8 cellular contexts compared by ENCODE assay signal in genomic region chr10:95756796-95757657, GRCh38. TPM values are rescaled to one million over a fixed set of nuclear protein-coding genes. Genes with fewer than 3 reads are reported as not detected.
A peak's percentile ranks its signal among the peaks of the same experiment; 100 is the strongest.
DNase-seq lines count a peak whose midpoint lies in the region; ATAC-seq, FAIRE-seq and TF ChIP-seq lines count a peak whose summit lies in the region.

No MANE protein-coding gene starts in this region.

- DNase-seq in H9: no peak
- DNase-seq in activated CD4-positive, alpha-beta memory T cell treated with anti-CD3 and anti-CD28 coated beads, Interleukin-2, amount 10 ng/mL, durations not matched to agents 7 days and 5 days: no peak
- peak; percentile 24 for DNase-seq in inferior parietal cortex (ENCODE audit: extremely low spot score)
- DNase-seq in pancreas: no peak
- DNase-seq in activated CD4-positive, CD25-positive, alpha-beta regulatory T cell treated with anti-CD3 and anti-CD28 coated beads, Interleukin-2, amount 50 U/mL, for 72 hours: no peak

- WGBS in H9 (ENCODE audit: extremely low coverage, insufficient read length, low lambda C conversion rate): no CpG with 5 or more reads among the region's 5 CpGs
- 41 to 48% methylated on average over 5 of the region's 5 CpGs for WGBS in pancreas, 2 donors

- H3K23me2 ChIP-seq in H9 (ENCODE audit: insufficient read length, low read depth, low read length, poor library complexity, severe bottlenecking): no peaks in the 10 kb centered on the region

- POLR2A ChIA-PET in activated CD4-positive, alpha-beta memory T cell treated with anti-CD3 and anti-CD28 coated beads, Interleukin-2, amount 10 ng/mL, durations not matched to agents 7 days and 5 days (lab: Charles Lee): interaction anchor here (0.7 to 7.9 kb wide), 6 partner anchors 26 to 373 kb away, joined by 3 to 80 read pairs (median 12); partner anchors contain the start of gene ZNF518A

- H3K14ac ChIP-seq in H9 (ENCODE audit: insufficient read depth, low read length): no peak overlapping the region

- H3K4me1 Mint-ChIP-seq in H9: peaks cover 21 to 22% of the 10 kb centered on the region in 2 experiments
- peaks cover 53% of the 10 kb centered on the region for H3K4me1 Mint-ChIP-seq in activated CD4-positive, alpha-beta memory T cell treated with anti-CD3 and anti-CD28 coated beads, Interleukin-2, amount 10 ng/mL, durations not matched to agents 7 days and 5 days
- peaks cover 68% of the 10 kb centered on the region for H3K4me1 Mint-ChIP-seq in stimulated activated memory B cell treated with anti-CD40 and anti-IgM and Interleukin-4, amounts not matched to agents 10 μg/mL and 1 μg/mL and 100 μg/mL, for 72 hours

- H3K79me2 ChIP-seq in H9 (ENCODE audit: insufficient read depth, low read length): no peaks in the 10 kb centered on the region

- H3K4me1 ChIP-seq in H9 (ENCODE audit: insufficient read depth, low read length) (peaks cover 2% of the 10 kb centered on the region; the same call in 1 of the 2 replicates), pancreas (no peaks in the 10 kb centered on the region)

- H3K27me3 ChIP-seq in H9 (ENCODE audit: insufficient read depth, low read length): no peaks in the 10 kb centered on the region
- H3K27me3 ChIP-seq in pancreas: peaks cover 0 to 12% (median 0%) of the 10 kb centered on the region in 4 donors

- H3K23ac ChIP-seq in H9 (ENCODE audit: insufficient read length, low read depth, low read length): no peak overlapping the region

- H3T11ph ChIP-seq in H9 (ENCODE audit: low read length): no peak overlapping the region

- no peak for FAIRE-seq in pancreas (lab: Jason Lieb, UNC)

- peaks cover 4% of the 10 kb centered on the region for H3K27me3 Mint-ChIP-seq in H9 (ENCODE audit: low read depth)
- peaks cover 12% of the 10 kb centered on the region for H3K27me3 Mint-ChIP-seq in activated CD4-positive, alpha-beta memory T cell treated with anti-CD3 and anti-CD28 coated beads, Interleukin-2, amount 10 ng/mL, durations not matched to agents 7 days and 5 days
- no peaks in the 10 kb centered on the region for H3K27me3 Mint-ChIP-seq in stimulated activated memory B cell treated with anti-CD40 and anti-IgM and Interleukin-4, amounts not matched to agents 10 μg/mL and 1 μg/mL and 100 μg/mL, for 72 hours

- H2AFZ ChIP-seq in H9 (ENCODE audit: low read length): no peak overlapping the region

- H4K8ac ChIP-seq in H9 (replicated peaks; ENCODE audit: insufficient read length, low read depth, low read length): no peak overlapping the region

- H3K27ac Mint-ChIP-seq in H9: 0 out of 7 replicates have a peak overlapping the region, but pooled peaks of 1 of the 3 experiments have one; percentile 25
- H3K27ac Mint-ChIP-seq in activated CD4-positive, alpha-beta memory T cell treated with anti-CD3 and anti-CD28 coated beads, Interleukin-2, amount 10 ng/mL, durations not matched to agents 7 days and 5 days: peak overlapping the region; percentile 81
- peak overlapping the region; percentile 99 for H3K27ac Mint-ChIP-seq in stimulated activated memory B cell treated with anti-CD40 and anti-IgM and Interleukin-4, amounts not matched to agents 10 μg/mL and 1 μg/mL and 100 μg/mL, for 72 hours

- H3K36me3 Mint-ChIP-seq in H9 (ENCODE audit: insufficient read depth in 1 of 3, low read depth in 3 of 3): no peaks in the 10 kb centered on the region
- H3K36me3 Mint-ChIP-seq in activated CD4-positive, alpha-beta memory T cell treated with anti-CD3 and anti-CD28 coated beads, Interleukin-2, amount 10 ng/mL, durations not matched to agents 7 days and 5 days (ENCODE audit: low read depth): peaks cover 12% of the 10 kb centered on the region
- H3K36me3 Mint-ChIP-seq in stimulated activated memory B cell treated with anti-CD40 and anti-IgM and Interleukin-4, amounts not matched to agents 10 μg/mL and 1 μg/mL and 100 μg/mL, for 72 hours: peaks cover 33% of the 10 kb centered on the region

- no peak overlapping the region for H3K56ac ChIP-seq in H9 (ENCODE audit: insufficient read length, low read depth, low read length)

- no peak overlapping the region for H2BK12ac ChIP-seq in H9 (ENCODE audit: insufficient read length, low read depth, low read length)

- H3K18ac ChIP-seq in H9 (ENCODE audit: insufficient read length, low read depth, low read length): no peak overlapping the region

- H3K79me1 ChIP-seq in H9 (ENCODE audit: insufficient read depth, low read depth, low read length, poor library complexity, severe bottlenecking): no peaks in the 10 kb centered on the region

- H3K9me3 ChIP-seq in H9 (ENCODE audit: control insufficient read depth, low read depth, low read length) (no peaks in the 10 kb centered on the region), pancreas (no peaks in the 10 kb centered on the region)

- no peak overlapping the region for H2BK5ac ChIP-seq in H9 (ENCODE audit: insufficient read length, low read length)

- peak overlapping the region; percentile 71 for H3K4me2 ChIP-seq in H9 (ENCODE audit: insufficient read depth, insufficient read length, low read length)

- H4K20me1 ChIP-seq in H9 (ENCODE audit: control insufficient read depth, insufficient read depth, insufficient read length): no peaks in the 10 kb centered on the region

- no peak overlapping the region for H4K91ac ChIP-seq in H9 (ENCODE audit: insufficient read length, low read depth, low read length)

- H3K36me3 ChIP-seq in pancreas: no peaks in the 10 kb centered on the region

- H3K4me3 Mint-ChIP-seq in H9: peak overlapping the region; percentile 71 to 87
- H3K4me3 Mint-ChIP-seq in activated CD4-positive, alpha-beta memory T cell treated with anti-CD3 and anti-CD28 coated beads, Interleukin-2, amount 10 ng/mL, durations not matched to agents 7 days and 5 days: peak overlapping the region; percentile 76
- peak overlapping the region; percentile 97 for H3K4me3 Mint-ChIP-seq in stimulated activated memory B cell treated with anti-CD40 and anti-IgM and Interleukin-4, amounts not matched to agents 10 μg/mL and 1 μg/mL and 100 μg/mL, for 72 hours

- H2AK5ac ChIP-seq in H9 (ENCODE audit: insufficient read length, low read length): no peak overlapping the region

- no peak overlapping the region for H2BK120ac ChIP-seq in H9 (ENCODE audit: low read depth, low read length, poor library complexity, severe bottlenecking)

- no peak overlapping the region for H3K27ac ChIP-seq in H9 (ENCODE audit: insufficient read length, low read depth, low read length)
- H3K27ac ChIP-seq in pancreas: peak overlapping the region in 2 of 4 donors; percentile 15 to 26

- H2BK20ac ChIP-seq in H9 (ENCODE audit: low read depth, low read length, poor library complexity, severe bottlenecking): no peak overlapping the region

- no peaks in the 10 kb centered on the region for H3K9me3 Mint-ChIP-seq in H9
- H3K9me3 Mint-ChIP-seq in activated CD4-positive, alpha-beta memory T cell treated with anti-CD3 and anti-CD28 coated beads, Interleukin-2, amount 10 ng/mL, durations not matched to agents 7 days and 5 days: peaks cover 2% of the 10 kb centered on the region
- peaks cover under 1% of the 10 kb centered on the region for H3K9me3 Mint-ChIP-seq in stimulated activated memory B cell treated with anti-CD40 and anti-IgM and Interleukin-4, amounts not matched to agents 10 μg/mL and 1 μg/mL and 100 μg/mL, for 72 hours

- intact Hi-C loops in pancreas (cut with DNase I): no loop called here

- TF ChIP-seq CTCF in H9 (conservative IDR thresholded peaks at IDR 0.05): no peak
- no peak for TF ChIP-seq CTCF in pancreas (IDR thresholded peaks at IDR 0.05)

- H3K9ac ChIP-seq in H9 (ENCODE audit: extremely low read depth, insufficient read length, low read length): peak overlapping the region; percentile 25

- peak overlapping the region in 1 of 4 donors; percentile 15 for H3K4me3 ChIP-seq in pancreas

- H4K5ac ChIP-seq in H9 (ENCODE audit: insufficient read length, low read depth, low read length): no peak overlapping the region

- ATAC-seq in stimulated activated memory B cell treated with anti-CD40 and anti-IgM and Interleukin-4, amounts not matched to agents 10 μg/mL and 1 μg/mL and 100 μg/mL, for 72 hours: no peak
- no peak for ATAC-seq in activated CD4-positive, CD25-positive, alpha-beta regulatory T cell treated with anti-CD3 and anti-CD28 coated beads, Interleukin-2, amount 50 U/mL, for 24 hours
- no peak for ATAC-seq in pancreas
- ATAC-seq in HG02763 (IDR thresholded peaks at IDR 0.05; ENCODE audit: unreplicated experiment): no peak

- CTCF ChIA-PET in activated CD4-positive, alpha-beta memory T cell treated with anti-CD3 and anti-CD28 coated beads, Interleukin-2, amount 10 ng/mL, durations not matched to agents 7 days and 5 days (lab: Charles Lee): interaction anchor here (1.3 to 2.2 kb wide), 4 partner anchors 63 to 108 kb away, joined by 7 to 10 read pairs (median 8); partner anchors contain the start of gene TCTN3

- H2BK15ac ChIP-seq in H9 (ENCODE audit: low read depth, low read length): no peak overlapping the region

- H3K4ac ChIP-seq in H9 (ENCODE audit: low read depth, low read length): no peak overlapping the region

RNA-seq across cellular contexts. Expression of gene ENTPD1, which starts 1.1 kb away (rescaled TPM):
- total RNA-seq in H9 (2021) (1.9 and 2.0 TPM in 2 replicates), pancreas (10 to 100 TPM in 1 of 6 donors, 1 to 10 TPM in 4, under 1 TPM in 1; 0.67 to 10.9 (median 1.6) TPM)
- 10 to 100 TPM; 29.7 to 33.3 TPM for total RNA-seq in activated CD4-positive, alpha-beta memory T cell treated with anti-CD3 and anti-CD28 coated beads, Interleukin-2, amount 10 ng/mL, durations not matched to agents 7 days and 5 days
- polyA plus RNA-seq in pancreas: 1 to 10 TPM; 1.8 TPM
